8 cellular contexts compared by ENCODE assay signal in genomic region chrX:41265615-41266014, GRCh38.
DNase-seq lines count a peak whose midpoint lies in the region; ATAC-seq lines count a peak whose summit lies in the region.

No MANE protein-coding gene starts in this region.

- no peak overlapping the region for H3K27ac ChIP-seq in effector memory CD4-positive, alpha-beta T cell (ENCODE audit: insufficient read depth, low read length, poor library complexity, severe bottlenecking)

- no peaks in the 10 kb centered on the region for H3K36me3 ChIP-seq in effector memory CD4-positive, alpha-beta T cell (ENCODE audit: control insufficient read depth, insufficient read depth, low read length)

- ATAC-seq in GM18867 (IDR thresholded peaks at IDR 0.05; ENCODE audit: unreplicated experiment): peak; percentile 70
- ATAC-seq in HG03354 (IDR thresholded peaks at IDR 0.05; ENCODE audit: poor library complexity, severe bottlenecking, unreplicated experiment): no peak
- ATAC-seq in HG02981 (IDR thresholded peaks at IDR 0.05; ENCODE audit: unreplicated experiment): no peak

- DNase-seq in activated CD4-positive, CD25-positive, alpha-beta regulatory T cell treated with anti-CD3 and anti-CD28 coated beads, Interleukin-2, amount 50 U/mL, for 72 hours: peak; percentile 37
- peak; percentile 8 to 18 (median 9) for DNase-seq in effector memory CD4-positive, alpha-beta T cell
- peak; percentile 35 to 64 (median 41) for DNase-seq in stimulated activated CD4-positive, alpha-beta T cell treated with anti-CD3 and anti-CD28 coated beads, Interleukin-12 subunit alpha, Interleukin-12 subunit beta, amount 100 ng/mL, for 48 hours (ENCODE audit: low read depth in 2 of 3, low spot score in 1 of 3)
- DNase-seq in OCI-M2 (lab: John Stamatoyannopoulos, UW; ENCODE audit: unreplicated experiment) (no peak), NCI-H1930 (lab: John Stamatoyannopoulos, UW) (no peak)

- H3K27me3 ChIP-seq in effector memory CD4-positive, alpha-beta T cell (replicated peaks; ENCODE audit: control insufficient read depth, insufficient read depth, low read length, poor library complexity, severe bottlenecking): no peaks in the 10 kb centered on the region

- no peaks in the 10 kb centered on the region for H3K4me1 ChIP-seq in effector memory CD4-positive, alpha-beta T cell (ENCODE audit: control insufficient read depth, insufficient read depth, low read length, poor library complexity, severe bottlenecking)

- no peak overlapping the region for H3K4me3 ChIP-seq in effector memory CD4-positive, alpha-beta T cell (ENCODE audit: insufficient read depth, low read depth, low read length, poor library complexity, severe bottlenecking)

- H3K9me3 ChIP-seq in effector memory CD4-positive, alpha-beta T cell (ENCODE audit: control insufficient read depth, low read length): no peaks in the 10 kb centered on the region

Comparison
In these comparisons a context has a peak if more than half of its experiments do, and no peak if none do; other contexts are left out.
1. DNase-seq: peak in activated CD4-positive, CD25-positive, alpha-beta regulatory T cell treated with anti-CD3 and anti-CD28 coated beads, Interleukin-2, amount 50 U/mL, for 72 hours (single experiment), effector memory CD4-positive, alpha-beta T cell (3 of 3) and stimulated activated CD4-positive, alpha-beta T cell treated with anti-CD3 and anti-CD28 coated beads, Interleukin-12 subunit alpha, Interleukin-12 subunit beta, amount 100 ng/mL, for 48 hours (3 of 3); none in OCI-M2 (single experiment) and NCI-H1930 (0 of 2).